Comparison of ENCODE assay signal across 20 cellular contexts in genomic region chr13:40611635-40612422, GRCh38. TPM values are rescaled to one million over a fixed set of nuclear protein-coding genes. Genes with fewer than 3 reads are reported as not detected.
DNase-seq lines count a peak whose midpoint lies in the region; ATAC-seq and TF ChIP-seq lines count a peak whose summit lies in the region.
"Had no signal": no experiment of that assay in that cellular context is flagged by ENCODE, and none has a peak within 500 bp of the region (broad histone marks: within the 10 kb centered on the region; RNA-seq: fewer than 3 reads in every experiment).

No MANE protein-coding gene starts in this region.

- H3K23ac ChIP-seq in neuronal stem cell (ENCODE audit: low read depth, low read length, poor library complexity): no peak overlapping the region

- POLR2A ChIA-PET in T-cell (lab: Charles Lee): interaction anchor here (0.5 to 0.8 kb wide), 2 partner anchors 10 to 12 kb away, joined by 4 to 5 read pairs; no protein-coding TSS in a partner anchor

- no peak overlapping the region for H2BK5ac ChIP-seq in neuronal stem cell (ENCODE audit: low read length)

- no peak overlapping the region for H4K91ac ChIP-seq in neuronal stem cell (ENCODE audit: low read depth, low read length, poor library complexity)

- no peak overlapping the region for H3K4ac ChIP-seq in neuronal stem cell (ENCODE audit: low read length)

- H3K79me1 ChIP-seq in neuronal stem cell (ENCODE audit: low read depth, low read length): no peaks in the 10 kb centered on the region

- H3K36me3 Mint-ChIP-seq in T-helper 2 cell treated with Interferon-gamma antibody and Interleukin-4, amounts not matched to agents 5 μg/mL and 100 μg/mL, for 36 hours (ENCODE audit: low read depth): peaks cover 40% of the 10 kb centered on the region
- H3K36me3 Mint-ChIP-seq in T-cell: peaks cover 9% of the 10 kb centered on the region
- peaks cover 40% of the 10 kb centered on the region for H3K36me3 Mint-ChIP-seq in effector memory CD8-positive, alpha-beta T cell (ENCODE audit: insufficient read depth)

- intact Hi-C loops in psoas muscle (cut with DNase I): no loop called here

- no peak overlapping the region for H2BK12ac ChIP-seq in neuronal stem cell (ENCODE audit: low read length)

- H3K9me3 ChIP-seq in psoas muscle: no peaks in the 10 kb centered on the region
- H3K9me3 ChIP-seq in neuronal stem cell (replicated peaks in 1 of 2; ENCODE audit: control insufficient read depth in 2 of 2, insufficient read depth in 1 of 2, low read depth in 1 of 2, low read length in 2 of 2): peaks cover 0 to 6% of the 10 kb centered on the region in 2 donors
- H3K9me3 ChIP-seq: pancreas had no signal

- H3K36me3 ChIP-seq in psoas muscle (ENCODE audit: insufficient read depth in 1 of 2, low read depth in 1 of 2): peaks cover 0 to 3% of the 10 kb centered on the region in 2 donors
- H3K36me3 ChIP-seq in neuronal stem cell (replicated peaks in 1 of 2; ENCODE audit: control insufficient read depth in 2 of 2, insufficient read depth in 2 of 2, low read length in 2 of 2): peaks cover 0 to 5% of the 10 kb centered on the region in 2 donors
- H3K36me3 ChIP-seq: pancreas had no signal

- no peak overlapping the region for H3K18ac ChIP-seq in neuronal stem cell (ENCODE audit: low read length)

- H3K27me3 ChIP-seq in psoas muscle (ENCODE audit: insufficient read depth in 3 of 3, low read length in 2 of 3): no peaks in the 10 kb centered on the region
- no peaks in the 10 kb centered on the region for H3K27me3 ChIP-seq in neuronal stem cell (ENCODE audit: control insufficient read depth in 3 of 3, insufficient read depth in 3 of 3, low read depth in 1 of 3, low read length in 3 of 3)
- H3K27me3 ChIP-seq: pancreas had no signal

- H3K4me1 ChIP-seq in psoas muscle: peaks cover 97% of the 10 kb centered on the region
- peaks cover 0 to 2% of the 10 kb centered on the region in 2 donors for H3K4me1 ChIP-seq in neuronal stem cell (ENCODE audit: control insufficient read depth in 2 of 2, insufficient read depth in 1 of 2, low read depth in 1 of 2, low read length in 2 of 2)

- H4K8ac ChIP-seq in neuronal stem cell (ENCODE audit: low read depth, low read length): no peak overlapping the region

- 84 to 89% (median 89%) methylated on average over 9 of the region's 9 CpGs for WGBS in psoas muscle, 3 donors
- WGBS in neuronal stem cell (ENCODE audit: extremely low coverage in 2 of 2, insufficient read length in 2 of 2, insufficient replicate concordance in 1 of 2), 2 donors: no CpG with 5 or more reads among the region's 9 CpGs

- H3K4me3 Mint-ChIP-seq in T-helper 2 cell treated with Interferon-gamma antibody and Interleukin-4, amounts not matched to agents 5 μg/mL and 100 μg/mL, for 36 hours: peak overlapping the region; percentile 86
- H3K4me3 Mint-ChIP-seq in T-cell: peak overlapping the region in 2 of 3 donors; percentile 37 to 78
- peak overlapping the region; percentile 80 for H3K4me3 Mint-ChIP-seq in effector memory CD8-positive, alpha-beta T cell

- H3K4me1 Mint-ChIP-seq in T-helper 2 cell treated with Interferon-gamma antibody and Interleukin-4, amounts not matched to agents 5 μg/mL and 100 μg/mL, for 36 hours (ENCODE audit: low read depth): peaks cover 75% of the 10 kb centered on the region
- H3K4me1 Mint-ChIP-seq in T-cell: peaks cover 82 to 97% (median 95%) of the 10 kb centered on the region in 3 donors
- H3K4me1 Mint-ChIP-seq in effector memory CD8-positive, alpha-beta T cell (ENCODE audit: low read depth in 2 of 2): peaks cover 60 to 78% of the 10 kb centered on the region in 2 donors

- TF ChIP-seq CTCF in psoas muscle (IDR thresholded peaks at IDR 0.05): no peak

- no peak overlapping the region for H2BK120ac ChIP-seq in neuronal stem cell (ENCODE audit: low read depth, low read length)

- H3K4me3 ChIP-seq in psoas muscle: no peak overlapping the region
- H3K4me3 ChIP-seq in neuronal stem cell (ENCODE audit: low read length in 2 of 2): no peak overlapping the region
- H3K4me3 ChIP-seq: GM12878, pancreas, smooth muscle cell had no signal

- CTCF ChIA-PET in T-cell (lab: Charles Lee): interaction anchor here in 1 of 2 donors (1.3 kb wide), 1 partner anchor 56 kb away, joined by 5 read pairs; no protein-coding TSS in a partner anchor

- H3K9ac ChIP-seq in neuronal stem cell (ENCODE audit: low read depth, low read length, poor library complexity): no peak overlapping the region
- H3K9ac ChIP-seq: KMS-11 had no signal

- no peak overlapping the region for H2AK5ac ChIP-seq in neuronal stem cell (ENCODE audit: low read depth, low read length)

- no peaks in the 10 kb centered on the region for H3K27me3 Mint-ChIP-seq in T-helper 2 cell treated with Interferon-gamma antibody and Interleukin-4, amounts not matched to agents 5 μg/mL and 100 μg/mL, for 36 hours (ENCODE audit: low read depth)
- H3K27me3 Mint-ChIP-seq in T-cell: no peaks in the 10 kb centered on the region
- no peaks in the 10 kb centered on the region for H3K27me3 Mint-ChIP-seq in effector memory CD8-positive, alpha-beta T cell

- H3K27ac Mint-ChIP-seq in T-helper 2 cell treated with Interferon-gamma antibody and Interleukin-4, amounts not matched to agents 5 μg/mL and 100 μg/mL, for 36 hours: peak overlapping the region; percentile 98
- peak overlapping the region; percentile 83 to 89 for H3K27ac Mint-ChIP-seq in T-cell
- H3K27ac Mint-ChIP-seq in effector memory CD8-positive, alpha-beta T cell: peak overlapping the region; percentile 72 to 97

- H3K14ac ChIP-seq in neuronal stem cell (ENCODE audit: low read length): no peak overlapping the region

- no peak overlapping the region for H2AFZ ChIP-seq in neuronal stem cell (ENCODE audit: low read length)

- peaks cover 11% of the 10 kb centered on the region for H3K9me3 Mint-ChIP-seq in T-helper 2 cell treated with Interferon-gamma antibody and Interleukin-4, amounts not matched to agents 5 μg/mL and 100 μg/mL, for 36 hours
- no peaks in the 10 kb centered on the region for H3K9me3 Mint-ChIP-seq in T-cell
- no peaks in the 10 kb centered on the region for H3K9me3 Mint-ChIP-seq in effector memory CD8-positive, alpha-beta T cell

- H2BK15ac ChIP-seq in neuronal stem cell (ENCODE audit: low read length): no peak overlapping the region

- no peak for DNase-seq in T-helper 2 cell treated with Interferon-gamma antibody and Interleukin-4, amounts not matched to agents 5 μg/mL and 100 μg/mL, for 36 hours (ENCODE audit: low spot score)
- DNase-seq in T-helper 2 cell (no peak), T-cell (no peak), psoas muscle (no peak), neuronal stem cell (ENCODE audit: low spot score) (no peak), DMS153 (lab: John Stamatoyannopoulos, UW) (no peak)
- no peak for DNase-seq in effector memory CD8-positive, alpha-beta T cell
- DNase-seq: activated CD4-positive, alpha-beta T cell treated with anti-CD3 and anti-CD28 coated beads for 4 hours; mesenchymal stem cell; NCI-H1105; NCI-H226; pancreas; stimulated activated naive CD4-positive, alpha-beta T cell treated with Interleukin-2 at 50 U/mL for 16 hours; T-helper 9 cell had no signal

- peak overlapping the region; percentile 71 for H3K27ac ChIP-seq in psoas muscle
- H3K27ac ChIP-seq in neuronal stem cell (replicated peaks; ENCODE audit: low read length): no peak overlapping the region
- H3K27ac ChIP-seq: C4-2B, KMS-11 had no signal

- ATAC-seq in T-cell (replicated peaks in 1 of 4) (no peak), psoas muscle (no peak), GM21723 (IDR thresholded peaks at IDR 0.05; ENCODE audit: unreplicated experiment) (no peak)
- no peak for ATAC-seq in effector memory CD8-positive, alpha-beta T cell (replicated peaks)
- ATAC-seq: GM12878, Right ventricle myocardium inferior had no signal

- no peak overlapping the region for H3K4me2 ChIP-seq in neuronal stem cell (ENCODE audit: insufficient read depth, low read length, poor library complexity, severe bottlenecking)
- H3K4me2 ChIP-seq: KMS-11, smooth muscle cell had no signal

RNA-seq across cellular contexts. Expression of gene FOXO1, which starts 54.6 kb away (rescaled TPM):
- total RNA-seq in T-cell (10 to 100 TPM; 73.0 to 89.1 (median 84.5) TPM), psoas muscle (100 to 1,000 TPM in 2 of 4 donors, 10 to 100 TPM in 2; 54.3 to 160 (median 91.1) TPM)
- polyA plus RNA-seq in psoas muscle: 10 to 100 TPM; 23.8 to 83.2 (median 68.3) TPM
- 4.0 TPM for polyA plus RNA-seq in neuronal stem cell (2013, experiment 1 of 2)
- 4.4 TPM for polyA plus RNA-seq in neuronal stem cell (2013, experiment 2 of 2)
